8 cellular contexts compared by ENCODE assay signal in genomic region chr9:37801287-37801850, GRCh38. TPM values are rescaled to one million over a fixed set of nuclear protein-coding genes. Genes with fewer than 3 reads are reported as not detected.
DNase-seq lines count a peak whose midpoint lies in the region; ATAC-seq and TF ChIP-seq lines count a peak whose summit lies in the region.

No MANE protein-coding gene starts in this region.

- peak overlapping the region; percentile 35; the same call in 1 of the 2 replicates for H3K18ac ChIP-seq in IMR-90 (ENCODE audit: low read depth, low read length)

- H3K23ac ChIP-seq in IMR-90 (ENCODE audit: low read depth, low read length): peak overlapping the region; percentile 94

- peak overlapping the region; percentile 74 for H3K4ac ChIP-seq in IMR-90 (ENCODE audit: low read depth, low read length)

- no peak overlapping the region for H2BK120ac ChIP-seq in IMR-90 (ENCODE audit: low read depth, low read length)

- H3K9me1 ChIP-seq in IMR-90 (ENCODE audit: insufficient read depth, low read length): peaks cover 7% of the 10 kb centered on the region; the same call in 1 of the 2 replicates

- H3K9ac ChIP-seq in IMR-90 (ENCODE audit: low read depth, low read length): peak overlapping the region; percentile 82
- peak overlapping the region; percentile 69 for H3K9ac ChIP-seq in rectal smooth muscle tissue (ENCODE audit: low read length)

- H3K27ac ChIP-seq in IMR-90 (ENCODE audit: insufficient read depth, low read length) (peak overlapping the region; percentile 88), heart left ventricle (peak overlapping the region; percentile 28 to 93 (median 88)), rectal smooth muscle tissue (ENCODE audit: low read depth, low read length) (peak overlapping the region; percentile 86)

- H3K14ac ChIP-seq in IMR-90 (replicated peaks; ENCODE audit: low read depth, low read length): peak overlapping the region; percentile 67

- peak overlapping the region; percentile 75 for H2BK5ac ChIP-seq in IMR-90 (ENCODE audit: low read depth, low read length, poor library complexity, severe bottlenecking)

- intact Hi-C loops in IMR-90 (cut with micrococcal nuclease): no loop called here
- intact Hi-C loops in heart left ventricle (cut with DNase I): loop anchor here in 1 of 10 donors (5.0 kb wide), 1 partner anchor 209 kb away; the partner anchor contains the start of gene TOMM5

- DNase-seq in ELF-1 (ENCODE audit: low read depth, low spot score): peak; percentile 69
- peak; percentile 9 for DNase-seq in IMR-90
- peak; percentile 17 for DNase-seq in activated T-helper 9 cell treated with anti-CD3 and anti-CD28 coated beads, Interleukin-2, amount 50 U/mL, for 16 hours (ENCODE audit: low read depth)
- peak in 4 of 5 donors; percentile 25 to 67 (median 33) for DNase-seq in heart left ventricle
- no peak for DNase-seq in NCI-H2107 (lab: John Stamatoyannopoulos, UW)
- no peak for DNase-seq in NCI-H187 treated with DMSO at 0.1 percent for 48 hours (lab: John Stamatoyannopoulos, UW)

- H2BK20ac ChIP-seq in IMR-90 (ENCODE audit: low read depth, low read length): no peak overlapping the region

- TF ChIP-seq POLR2A in IMR-90 (IDR thresholded peaks at IDR 0.05; ENCODE audit: low read depth, low read length) (no peak), heart left ventricle (IDR thresholded peaks at IDR 0.05) (no peak)

- ATAC-seq in GM21723 (IDR thresholded peaks at IDR 0.05; ENCODE audit: unreplicated experiment): peak; percentile 53
- ATAC-seq in IMR-90 (ENCODE audit: low read depth): peak; percentile 59
- ATAC-seq in heart left ventricle: peak; percentile 3 to 60 (median 32)

- POLR2A ChIA-PET in IMR-90 (lab: Charles Lee; ENCODE audit: unreplicated experiment): interaction anchor here (0.5 to 0.6 kb wide), 2 partner anchors 150 to 1364 kb away, joined by 5 to 9 read pairs; no protein-coding TSS in a partner anchor

- peak overlapping the region; percentile 64; the same call in 1 of the 2 replicates for H4K5ac ChIP-seq in IMR-90 (ENCODE audit: low read depth, low read length)

- peak overlapping the region; percentile 65 for H2AK5ac ChIP-seq in IMR-90 (ENCODE audit: low read depth, low read length)

- no peak overlapping the region for H2BK15ac ChIP-seq in IMR-90 (ENCODE audit: low read depth, low read length)

- H3K56ac ChIP-seq in IMR-90 (ENCODE audit: extremely low read depth, insufficient read depth, low read length): peak overlapping the region; percentile 55; the same call in 1 of the 2 replicates

- in situ Hi-C loops in IMR-90 (cut with MboI; ENCODE audit: low sequenced_read_pairs): no loop called here

- no peaks in the 10 kb centered on the region for H3K9me3 ChIP-seq in IMR-90 (ENCODE audit: control insufficient read depth, insufficient read depth, low read length)
- no peaks in the 10 kb centered on the region for H3K9me3 ChIP-seq in heart left ventricle

- H3K4me1 ChIP-seq in IMR-90 (ENCODE audit: control insufficient read depth, insufficient read depth, low read length): peaks cover 4% of the 10 kb centered on the region
- H3K4me1 ChIP-seq in heart left ventricle: peaks cover 0 to 36% (median 26%) of the 10 kb centered on the region in 12 donors
- peaks cover 12% of the 10 kb centered on the region for H3K4me1 ChIP-seq in rectal smooth muscle tissue (ENCODE audit: control insufficient read depth, insufficient read depth, low read length)

- TF ChIP-seq RAD21 in IMR-90 (IDR thresholded peaks at IDR 0.05; ENCODE audit: low read length): no peak

- peaks cover 14 to 39% of the 10 kb centered on the region in 2 experiments for H3K79me1 ChIP-seq in IMR-90 (ENCODE audit: low read depth in 1 of 2, low read length in 2 of 2)

- H4K8ac ChIP-seq in IMR-90 (ENCODE audit: low read depth in 2 of 2, low read length in 2 of 2): peak overlapping the region; percentile 70 to 82; a peak in 2 of 4 replicates

- peaks cover 23% of the 10 kb centered on the region; the same call in 1 of the 2 replicates for H4K20me1 ChIP-seq in IMR-90 (ENCODE audit: insufficient read depth, low read length)

- BruUV-seq in IMR-90 (replicated peaks; lab: Mats Ljungman, UMichigan): no TSS peak

- TF ChIP-seq CTCF in IMR-90 (conservative IDR thresholded peaks at IDR 0.05; ENCODE audit: low read depth, low read length) (no peak), heart left ventricle (IDR thresholded peaks at IDR 0.05) (no peak)

- H2AK9ac ChIP-seq in IMR-90 (replicated peaks; ENCODE audit: low read depth, low read length, poor library complexity): peak overlapping the region; percentile 85

- no peak overlapping the region; the same call in 1 of the 2 replicates for H4K91ac ChIP-seq in IMR-90 (ENCODE audit: insufficient read depth, low read depth, low read length)

- H3K27me3 ChIP-seq in IMR-90 (ENCODE audit: control insufficient read depth, insufficient read depth, low read length): no peaks in the 10 kb centered on the region
- H3K27me3 ChIP-seq in heart left ventricle: no peaks in the 10 kb centered on the region
- H3K27me3 ChIP-seq in rectal smooth muscle tissue (ENCODE audit: control insufficient read depth, insufficient read depth, low read length): no peaks in the 10 kb centered on the region

- peak overlapping the region; percentile 99 for H2AFZ ChIP-seq in IMR-90 (replicated peaks; ENCODE audit: low read length, poor library complexity)

- 1% methylated on average over 29 of the region's 45 CpGs; no CpG with 5 or more reads in 1 of the 2 experiments for WGBS in IMR-90 (ENCODE audit: extremely low coverage in 2 of 2, insufficient read length in 1 of 2), 2 experiments
- WGBS in heart left ventricle, 4 donors: 1 to 8% (median 4%) methylated on average over 8 to 45 of the region's 45 CpGs

- H3K36me3 ChIP-seq in IMR-90 (ENCODE audit: control insufficient read depth, insufficient read depth, low read length): peaks cover 2% of the 10 kb centered on the region; the same call in 1 of the 2 replicates
- no peaks in the 10 kb centered on the region for H3K36me3 ChIP-seq in heart left ventricle
- H3K36me3 ChIP-seq in rectal smooth muscle tissue (ENCODE audit: control insufficient read depth, insufficient read depth, low read length): no peaks in the 10 kb centered on the region

- H3K4me3 ChIP-seq in IMR-90 (ENCODE audit: insufficient read depth, low read depth, low read length): peak overlapping the region; percentile 99
- H3K4me3 ChIP-seq in heart left ventricle: peak overlapping the region; percentile 77 to 100 (median 95)
- peak overlapping the region; percentile 98 for H3K4me3 ChIP-seq in rectal smooth muscle tissue (ENCODE audit: low read length)

- dilution Hi-C loops in IMR-90 (cut with HindIII; ENCODE audit: low sequenced_read_pairs, unreplicated experiment): no loop called here

- CTCF ChIA-PET in IMR-90 (lab: Yijun Ruan, JAX): no interaction called here

- peak overlapping the region; percentile 89 for H3K4me2 ChIP-seq in IMR-90 (ENCODE audit: low read depth, low read length)

TF ChIP-seq in IMR-90, 13 proteins besides CTCF, POLR2A, EP300 and RAD21:
- TF ChIP-seq ELK1 (IDR thresholded peaks at IDR 0.05; ENCODE audit: borderline replicate concordance, low read depth, low read length) (no peak), RFX5 (IDR thresholded peaks at IDR 0.05; ENCODE audit: low read depth, low read length) (no peak), CHD1 (IDR thresholded peaks at IDR 0.05; ENCODE audit: low read depth, low read length) (0 out of 2 replicates have a peak, but pooled peaks have one; percentile 41), MXI1 (IDR thresholded peaks at IDR 0.05; ENCODE audit: borderline replicate concordance, low read depth, low read length) (0 out of 2 replicates have a peak, but pooled peaks have one; percentile 10)

RNA-seq across cellular contexts. Expression of gene DCAF10, which starts 0.8 kb away (rescaled TPM):
- total RNA-seq in IMR-90 (2012; rRNA removed) (13.1 and 19.4 TPM in 2 replicates), heart left ventricle (10 to 100 TPM; 13.3 to 24.3 (median 20.1) TPM)
- polyA plus RNA-seq in IMR-90 (2012; rRNA removed) (16.9 and 17.1 TPM in 2 replicates), heart left ventricle (10 to 100 TPM in 1 of 2 donors, 1 to 10 TPM in 1; 5.0 to 15.5 TPM)
- polyA plus RNA-seq in IMR-90 (2012; cell fraction: cytosol; rRNA removed): 4.5 and 4.8 TPM in 2 replicates
- 5.9 and 19.0 TPM in 2 replicates for polyA plus RNA-seq in IMR-90 (2012; cell fraction: nucleus; rRNA removed; ENCODE audit: low replicate concordance)

RNA-seq across cellular contexts. Expression of gene EXOSC3, which starts 16.5 kb away (rescaled TPM):
- total RNA-seq in IMR-90 (2012; rRNA removed) (27.1 and 58.6 TPM in 2 replicates), heart left ventricle (10 to 100 TPM in 8 of 9 donors, 1 to 10 TPM in 1; 9.6 to 18.6 (median 14.0) TPM)
- polyA plus RNA-seq in IMR-90 (2012; rRNA removed) (28.9 and 37.2 TPM in 2 replicates), heart left ventricle (10 to 100 TPM in 1 of 2 donors, 1 to 10 TPM in 1; 10.0 to 24.0 TPM)
- polyA plus RNA-seq in IMR-90 (2012; cell fraction: cytosol; rRNA removed): 26.9 and 45.4 TPM in 2 replicates
- 7.3 and 15.4 TPM in 2 replicates for polyA plus RNA-seq in IMR-90 (2012; cell fraction: nucleus; rRNA removed; ENCODE audit: low replicate concordance)

RNA-seq across cellular contexts. Expression of gene TRMT10B, which starts 47.8 kb away (rescaled TPM):
- 2.3 and 2.5 TPM in 2 replicates for total RNA-seq in IMR-90 (2012; rRNA removed)
- 4.5 and 4.9 TPM in 2 replicates for polyA plus RNA-seq in IMR-90 (2012; rRNA removed)
- polyA plus RNA-seq in IMR-90 (2012; cell fraction: cytosol; rRNA removed): 1.5 and 4.6 TPM in 2 replicates
- polyA plus RNA-seq in IMR-90 (2012; cell fraction: nucleus; rRNA removed; ENCODE audit: low replicate concordance): 2.5 and 9.0 TPM in 2 replicates
- 1 to 10 TPM; 2.7 to 5.5 (median 3.5) TPM for total RNA-seq in heart left ventricle
- polyA plus RNA-seq in heart left ventricle: 1 to 10 TPM; 2.7 to 3.5 TPM

Comparison
In these comparisons a context has a peak if more than half of its experiments do, and no peak if none do; other contexts are left out.
1. DNase-seq: peak in ELF-1 (single experiment), IMR-90 (single experiment), activated T-helper 9 cell treated with anti-CD3 and anti-CD28 coated beads, Interleukin-2, amount 50 U/mL, for 16 hours (single experiment) and heart left ventricle (4 of 5); none in NCI-H2107 (single experiment) and NCI-H187 treated with DMSO at 0.1 percent for 48 hours (single experiment).
2. Peak in every context shown above with its lines, with median percentiles within 50 percentile points of each other: ATAC-seq, H3K27ac ChIP-seq and H3K4me3 ChIP-seq.